In genomic region chr10:88987840-88988239, GRCh38 we compare ENCODE assay signal across 1 cellular context.
TF ChIP-seq lines count a peak whose summit lies in the region.

No MANE protein-coding gene starts in this region.

TF ChIP-seq in HepG2, 621 proteins besides CTCF, POLR2A, EP300 and RAD21:
- TF ChIP-seq, protein P1, sequence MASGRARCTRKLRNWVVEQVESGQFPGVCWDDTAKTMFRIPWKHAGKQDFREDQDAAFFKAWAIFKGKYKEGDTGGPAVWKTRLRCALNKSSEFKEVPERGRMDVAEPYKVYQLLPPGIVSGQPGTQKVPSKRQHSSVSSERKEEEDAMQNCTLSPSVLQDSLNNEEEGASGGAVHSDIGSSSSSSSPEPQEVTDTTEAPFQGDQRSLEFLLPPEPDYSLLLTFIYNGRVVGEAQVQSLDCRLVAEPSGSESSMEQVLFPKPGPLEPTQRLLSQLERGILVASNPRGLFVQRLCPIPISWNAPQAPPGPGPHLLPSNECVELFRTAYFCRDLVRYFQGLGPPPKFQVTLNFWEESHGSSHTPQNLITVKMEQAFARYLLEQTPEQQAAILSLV (CRISPR knock-in tag; IDR thresholded peaks at IDR 0.05; ENCODE audit: borderline replicate concordance), result no peak
- no peak for TF ChIP-seq STAG1 (CRISPR knock-in tag; IDR thresholded peaks at IDR 0.05)
- peak; percentile 99 for TF ChIP-seq ZNF564 (CRISPR knock-in tag; IDR thresholded peaks at IDR 0.05)
- TF ChIP-seq BATF2 (CRISPR knock-in tag; IDR thresholded peaks at IDR 0.05), result no peak
- TF ChIP-seq PREB (CRISPR knock-in tag; IDR thresholded peaks at IDR 0.05), result no peak
- TF ChIP-seq ZSCAN31 (CRISPR knock-in tag; IDR thresholded peaks at IDR 0.05; ENCODE audit: low read depth), result no peak
- TF ChIP-seq, protein P2, sequence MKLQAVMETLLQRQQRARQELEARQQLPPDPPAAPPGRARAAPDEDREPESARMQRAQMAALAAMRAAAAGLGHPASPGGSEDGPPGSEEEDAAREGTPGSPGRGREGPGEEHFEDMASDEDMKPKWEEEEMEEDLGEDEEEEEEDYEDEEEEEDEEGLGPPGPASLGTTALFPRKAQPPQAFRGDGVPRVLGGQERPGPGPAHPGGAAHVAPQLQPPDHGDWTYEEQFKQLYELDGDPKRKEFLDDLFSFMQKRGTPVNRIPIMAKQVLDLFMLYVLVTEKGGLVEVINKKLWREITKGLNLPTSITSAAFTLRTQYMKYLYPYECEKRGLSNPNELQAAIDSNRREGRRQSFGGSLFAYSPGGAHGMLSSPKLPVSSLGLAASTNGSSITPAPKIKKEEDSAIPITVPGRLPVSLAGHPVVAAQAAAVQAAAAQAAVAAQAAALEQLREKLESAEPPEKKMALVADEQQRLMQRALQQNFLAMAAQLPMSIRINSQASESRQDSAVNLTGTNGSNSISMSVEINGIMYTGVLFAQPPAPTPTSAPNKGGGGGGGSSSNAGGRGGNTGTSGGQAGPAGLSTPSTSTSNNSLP (IDR thresholded peaks at IDR 0.05; ENCODE audit: low read depth, low read length), result no peak
